26 cellular contexts compared by ENCODE assay signal in the genomic region with DNA sequence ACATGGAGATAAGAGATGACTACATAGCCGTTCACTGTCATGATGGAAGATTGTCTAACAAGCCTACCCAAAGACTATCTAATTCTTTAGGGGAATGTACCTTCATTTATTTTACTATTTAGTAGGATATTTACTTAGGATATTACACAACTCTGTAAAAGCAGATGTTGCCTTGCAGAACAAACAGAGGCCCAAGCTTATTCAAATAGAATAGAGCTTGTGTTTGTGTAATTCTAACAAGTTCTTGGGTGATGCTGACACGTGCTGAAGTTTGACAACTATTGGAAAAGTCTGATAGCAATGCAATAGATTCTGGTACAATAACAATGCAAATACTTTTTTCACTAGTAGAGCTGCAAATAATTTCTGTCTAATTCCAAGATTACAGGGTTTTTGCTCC.
"Had no signal": no experiment of that assay in that cellular context is flagged by ENCODE, and none has a peak within 500 bp of the region (broad histone marks: within the 10 kb centered on the region; RNA-seq: fewer than 3 reads in every experiment).

No MANE protein-coding gene starts in this region.

- H3K36me3 ChIP-seq: brain microvascular endothelial cell, cardiac muscle cell, MG63, SJCRH30, WERI-Rb-1 had no signal

- H3K27me3 ChIP-seq: brain microvascular endothelial cell, cardiac muscle cell, SJCRH30 had no signal

- H3K27ac ChIP-seq: brain microvascular endothelial cell, cardiac muscle cell, KMS-11, SJCRH30, WERI-Rb-1 had no signal

- H3K4me1 ChIP-seq: SJCRH30 had no signal

- DNase-seq: activated CD4-positive, alpha-beta memory T cell treated with anti-CD3 and anti-CD28 coated beads, Interleukin-2, amount 10 ng/mL, durations not matched to agents 7 days and 5 days; activated CD4-positive, alpha-beta T cell treated with anti-CD3 and anti-CD28 coated beads for 36 hours; activated CD4-positive, alpha-beta T cell treated with anti-CD3 and anti-CD28 coated beads, Interleukin-2, amount 50 U/mL, for 1 hour; activated gamma-delta T cell; activated naive CD4-positive, alpha-beta T cell treated with anti-CD3 and anti-CD28 coated beads for 36 hours; activated T-cell treated with anti-CD3 and anti-CD28 coated beads for 4 hours; activated T-cell treated with anti-CD3 and anti-CD28 coated beads, Interleukin-2, amount 50 U/mL, for 48 hours; amygdala; brain microvascular endothelial cell; MG63; NCI-H1930; NCI-H2107; NCI-H2171 treated with DMSO at 0.1 percent for 48 hours; NCI-H226; NK-92 treated with Interleukin-12 subunit alpha and Interleukin-12 subunit beta, amount 100 ng/mL, for 24 hours; OCI-M1; RPMI8226; SJCRH30; SK-N-SH; T-helper 1 cell; WERI-Rb-1 had no signal

- H3K4me3 ChIP-seq: cardiac muscle cell, MG63, SJCRH30 had no signal

- H3K9me3 ChIP-seq: MG63, SJCRH30, SK-N-SH had no signal

- ATAC-seq: activated CD4-positive, alpha-beta T cell treated with anti-CD3 and anti-CD28 coated beads for 36 hours; activated T-helper 17 cell treated with anti-CD3 and anti-CD28 coated beads, Interleukin-2, amount 50 U/mL, for 72 hours; Panc1; Right ventricle myocardium inferior had no signal
